Comparison of ENCODE assay signal across 8 cellular contexts in genomic region chr1:26169201-26169600, GRCh38. TPM values are rescaled to one million over a fixed set of nuclear protein-coding genes. Genes with fewer than 3 reads are reported as not detected.
DNase-seq lines count a peak whose midpoint lies in the region; ATAC-seq and TF ChIP-seq lines count a peak whose summit lies in the region.

No MANE protein-coding gene starts in this region.

- H3K4me3 Mint-ChIP-seq in activated CD4-positive, alpha-beta memory T cell treated with anti-CD3 and anti-CD28 coated beads, Interleukin-2, amount 10 ng/mL, durations not matched to agents 7 days and 5 days = peak overlapping the region; percentile 83

- WGBS in hepatocyte (ENCODE audit: low lambda C conversion rate, missing lambda C conversion rate) = 57% methylated on average over 6 of the region's 6 CpGs
- WGBS in smooth muscle cell (ENCODE audit: low lambda C conversion rate) = 51% methylated on average over 6 of the region's 6 CpGs

- H3K9me3 ChIP-seq in hepatocyte (ENCODE audit: low read depth) (no peaks in the 10 kb centered on the region), smooth muscle cell (replicated peaks; ENCODE audit: low read depth) (no peaks in the 10 kb centered on the region)

- peaks cover 5% of the 10 kb centered on the region for H3K27me3 Mint-ChIP-seq in activated CD4-positive, alpha-beta memory T cell treated with anti-CD3 and anti-CD28 coated beads, Interleukin-2, amount 10 ng/mL, durations not matched to agents 7 days and 5 days

- peaks cover 8% of the 10 kb centered on the region for H3F3A ChIP-seq in smooth muscle cell (ENCODE audit: low read depth)

- no peak overlapping the region for H3K27ac Mint-ChIP-seq in activated CD4-positive, alpha-beta memory T cell treated with anti-CD3 and anti-CD28 coated beads, Interleukin-2, amount 10 ng/mL, durations not matched to agents 7 days and 5 days

- H4K20me1 ChIP-seq in hepatocyte (ENCODE audit: insufficient read depth, poor library complexity, severe bottlenecking) = no peaks in the 10 kb centered on the region
- no peaks in the 10 kb centered on the region for H4K20me1 ChIP-seq in smooth muscle cell (ENCODE audit: low read depth)

- ATAC-seq in GM19324 (IDR thresholded peaks at IDR 0.05; ENCODE audit: low FRiP score, unreplicated experiment) = no peak
- no peak for ATAC-seq in HG02973 (IDR thresholded peaks at IDR 0.05; ENCODE audit: unreplicated experiment)
- no peak for ATAC-seq in GM19395 (IDR thresholded peaks at IDR 0.05; ENCODE audit: unreplicated experiment)

- TF ChIP-seq CTCF in HFF-Myc (IDR thresholded peaks at IDR 0.05; ENCODE audit: low read depth, low read length, missing control alignments) = no peak
- TF ChIP-seq CTCF in hepatocyte (IDR thresholded peaks at IDR 0.05; ENCODE audit: poor library complexity) = no peak
- TF ChIP-seq CTCF in smooth muscle cell (IDR thresholded peaks at IDR 0.05; ENCODE audit: borderline replicate concordance, insufficient read depth, poor library complexity, severe bottlenecking) = no peak

- H3K79me2 ChIP-seq in hepatocyte (peaks cover 12% of the 10 kb centered on the region), smooth muscle cell (ENCODE audit: low read depth) (peaks cover 4% of the 10 kb centered on the region)

- H2AFZ ChIP-seq in hepatocyte (no peak overlapping the region), smooth muscle cell (ENCODE audit: low read depth) (peak overlapping the region; percentile 79)

- no peak for DNase-seq in HFF-Myc (ENCODE audit: extremely low read depth, low read depth)
- no peak for DNase-seq in activated CD4-positive, alpha-beta memory T cell treated with anti-CD3 and anti-CD28 coated beads, Interleukin-2, amount 10 ng/mL, durations not matched to agents 7 days and 5 days
- no peak for DNase-seq in hepatocyte (ENCODE audit: low spot score)
- DNase-seq in smooth muscle cell (lab: John Stamatoyannopoulos, UW; ENCODE audit: unreplicated experiment) = no peak
- no peak for DNase-seq in GF-D8 (lab: John Stamatoyannopoulos, UW)

- H3K36me3 Mint-ChIP-seq in activated CD4-positive, alpha-beta memory T cell treated with anti-CD3 and anti-CD28 coated beads, Interleukin-2, amount 10 ng/mL, durations not matched to agents 7 days and 5 days (ENCODE audit: low read depth) = no peaks in the 10 kb centered on the region

- H3K9me3 Mint-ChIP-seq in activated CD4-positive, alpha-beta memory T cell treated with anti-CD3 and anti-CD28 coated beads, Interleukin-2, amount 10 ng/mL, durations not matched to agents 7 days and 5 days = no peaks in the 10 kb centered on the region

- no peaks in the 10 kb centered on the region for H3K27me3 ChIP-seq in hepatocyte
- no peaks in the 10 kb centered on the region for H3K27me3 ChIP-seq in smooth muscle cell (ENCODE audit: low read depth)

- CTCF ChIA-PET in activated CD4-positive, alpha-beta memory T cell treated with anti-CD3 and anti-CD28 coated beads, Interleukin-2, amount 10 ng/mL, durations not matched to agents 7 days and 5 days (lab: Charles Lee) = interaction anchor here (0.7 to 2.8 kb wide), 56 partner anchors 8 to 331 kb away, joined by 3 to 114 read pairs (median 5); partner anchors contain the start of genes CD52, CEP85, CNKSR1 and FAM110D

- H3K4me1 ChIP-seq in hepatocyte (ENCODE audit: insufficient read depth) (peaks cover 14% of the 10 kb centered on the region), smooth muscle cell (ENCODE audit: low read depth) (peaks cover 29% of the 10 kb centered on the region)

- H3K9me2 ChIP-seq in hepatocyte (replicated peaks; ENCODE audit: insufficient read depth) = no peaks in the 10 kb centered on the region

- H3K36me3 ChIP-seq in hepatocyte (replicated peaks; ENCODE audit: insufficient read depth, low read depth) = no peaks in the 10 kb centered on the region
- no peaks in the 10 kb centered on the region for H3K36me3 ChIP-seq in smooth muscle cell (ENCODE audit: low read depth)

- no peak overlapping the region for H3K9ac ChIP-seq in smooth muscle cell (ENCODE audit: low read depth)

- POLR2A ChIA-PET in activated CD4-positive, alpha-beta memory T cell treated with anti-CD3 and anti-CD28 coated beads, Interleukin-2, amount 10 ng/mL, durations not matched to agents 7 days and 5 days (lab: Charles Lee) = interaction anchor here (0.6 to 4.6 kb wide), 13 partner anchors 13 to 263 kb away, joined by 3 to 46 read pairs (median 4); partner anchors contain the start of genes CEP85, PAFAH2, SH3BGRL3 and STMN1

- H3K4me2 ChIP-seq in hepatocyte (peak overlapping the region; percentile 91), smooth muscle cell (peak overlapping the region; percentile 97)

- H3K4me1 Mint-ChIP-seq in activated CD4-positive, alpha-beta memory T cell treated with anti-CD3 and anti-CD28 coated beads, Interleukin-2, amount 10 ng/mL, durations not matched to agents 7 days and 5 days = peaks cover 37% of the 10 kb centered on the region

- H3K4me3 ChIP-seq in HFF-Myc (replicated peaks; ENCODE audit: low read depth, low read length) (peak overlapping the region; percentile 95; the same call in 1 of the 2 replicates), hepatocyte (no peak overlapping the region), smooth muscle cell (peak overlapping the region; percentile 84)

- H3K27ac ChIP-seq in hepatocyte (peak overlapping the region; percentile 25), smooth muscle cell (ENCODE audit: low read depth) (no peak overlapping the region)

RNA-seq across cellular contexts. Expression of gene C1orf232, which starts 0.4 kb away (rescaled TPM):
- not detected for total RNA-seq in activated CD4-positive, alpha-beta memory T cell treated with anti-CD3 and anti-CD28 coated beads, Interleukin-2, amount 10 ng/mL, durations not matched to agents 7 days and 5 days
- total RNA-seq in hepatocyte (not detected in 2 replicates), smooth muscle cell (not detected in 2 replicates)
- polyA plus RNA-seq in hepatocyte (not detected in 2 replicates), smooth muscle cell (not detected in 2 replicates)

RNA-seq across cellular contexts. Expression of gene ZNF593, which starts 0.5 kb away (rescaled TPM):
- 10 to 100 TPM; 20.3 to 22.9 TPM for total RNA-seq in activated CD4-positive, alpha-beta memory T cell treated with anti-CD3 and anti-CD28 coated beads, Interleukin-2, amount 10 ng/mL, durations not matched to agents 7 days and 5 days
- 20.5 and 25.7 TPM in 2 replicates for total RNA-seq in hepatocyte
- polyA plus RNA-seq in hepatocyte = 69.1 and 71.8 TPM in 2 replicates
- 9.2 and 38.4 TPM in 2 replicates for total RNA-seq in smooth muscle cell
- 52.4 and 67.7 TPM in 2 replicates for polyA plus RNA-seq in smooth muscle cell

RNA-seq across cellular contexts. Expression of gene ZNF593OS, which starts 2.4 kb away (rescaled TPM):
- not detected for total RNA-seq in activated CD4-positive, alpha-beta memory T cell treated with anti-CD3 and anti-CD28 coated beads, Interleukin-2, amount 10 ng/mL, durations not matched to agents 7 days and 5 days
- total RNA-seq in hepatocyte (0.10 TPM in 1 of 2 replicates, not detected in the other), smooth muscle cell (not detected in 2 replicates)
- polyA plus RNA-seq in hepatocyte (0.45 and 2.1 TPM in 2 replicates), smooth muscle cell (1.5 TPM in 1 of 2 replicates, not detected in the other)

RNA-seq across cellular contexts. Expression of gene CNKSR1, which starts 8.1 kb away (rescaled TPM):
- 1 to 10 TPM; 1.8 to 5.3 TPM for total RNA-seq in activated CD4-positive, alpha-beta memory T cell treated with anti-CD3 and anti-CD28 coated beads, Interleukin-2, amount 10 ng/mL, durations not matched to agents 7 days and 5 days
- total RNA-seq in hepatocyte = 13.3 and 18.1 TPM in 2 replicates
- 31.4 and 38.6 TPM in 2 replicates for polyA plus RNA-seq in hepatocyte
- total RNA-seq in smooth muscle cell = 2.6 and 6.6 TPM in 2 replicates
- 1.4 and 8.6 TPM in 2 replicates for polyA plus RNA-seq in smooth muscle cell

RNA-seq across cellular contexts. Expression of gene FAM110D, which starts 10.3 kb away (rescaled TPM):
- not detected for total RNA-seq in activated CD4-positive, alpha-beta memory T cell treated with anti-CD3 and anti-CD28 coated beads, Interleukin-2, amount 10 ng/mL, durations not matched to agents 7 days and 5 days
- total RNA-seq in hepatocyte (0.10 and 0.16 TPM in 2 replicates), smooth muscle cell (not detected in 2 replicates)
- polyA plus RNA-seq in hepatocyte (0.40 and 0.44 TPM in 2 replicates), smooth muscle cell (0.08 TPM in 1 of 2 replicates, not detected in the other)
